In the genomic region with DNA sequence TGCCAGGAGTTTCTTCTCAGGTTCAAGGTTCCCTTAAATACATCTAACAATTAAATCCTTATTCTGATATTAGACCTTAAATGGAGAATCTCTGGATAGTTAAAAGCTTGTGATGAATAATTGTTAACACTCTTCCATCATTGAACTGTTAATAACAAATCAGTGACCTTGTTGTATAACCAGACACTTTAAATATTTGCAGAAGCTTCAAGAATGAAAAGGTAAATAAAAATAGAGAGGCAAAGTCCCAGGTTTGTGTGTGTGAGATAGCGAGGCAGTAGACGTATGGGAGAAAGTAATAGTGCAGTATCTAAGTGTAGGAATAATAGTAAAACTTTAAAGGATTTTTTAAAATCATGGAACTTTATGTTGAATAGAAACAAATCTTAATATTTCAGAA, we compare ENCODE assay signal across 1 cellular context.
A peak's percentile ranks its signal among the peaks of the same experiment; 100 is the strongest.
TF ChIP-seq lines count a peak whose summit lies in the region.

No MANE protein-coding gene starts in this region.

TF ChIP-seq in HepG2, 621 proteins besides CTCF, POLR2A, EP300 and RAD21 (continued from another document):
- no peak for TF ChIP-seq NRL (CRISPR knock-in tag; IDR thresholded peaks at IDR 0.05; ENCODE audit: borderline replicate concordance)
- peak; percentile 15 for TF ChIP-seq SKI (IDR thresholded peaks at IDR 0.05; ENCODE audit: partially characterized antibody)
- TF ChIP-seq GATA4 (IDR thresholded peaks at IDR 0.05; ENCODE audit: borderline replicate concordance, low read depth) = no peak
- TF ChIP-seq, protein P1, sequence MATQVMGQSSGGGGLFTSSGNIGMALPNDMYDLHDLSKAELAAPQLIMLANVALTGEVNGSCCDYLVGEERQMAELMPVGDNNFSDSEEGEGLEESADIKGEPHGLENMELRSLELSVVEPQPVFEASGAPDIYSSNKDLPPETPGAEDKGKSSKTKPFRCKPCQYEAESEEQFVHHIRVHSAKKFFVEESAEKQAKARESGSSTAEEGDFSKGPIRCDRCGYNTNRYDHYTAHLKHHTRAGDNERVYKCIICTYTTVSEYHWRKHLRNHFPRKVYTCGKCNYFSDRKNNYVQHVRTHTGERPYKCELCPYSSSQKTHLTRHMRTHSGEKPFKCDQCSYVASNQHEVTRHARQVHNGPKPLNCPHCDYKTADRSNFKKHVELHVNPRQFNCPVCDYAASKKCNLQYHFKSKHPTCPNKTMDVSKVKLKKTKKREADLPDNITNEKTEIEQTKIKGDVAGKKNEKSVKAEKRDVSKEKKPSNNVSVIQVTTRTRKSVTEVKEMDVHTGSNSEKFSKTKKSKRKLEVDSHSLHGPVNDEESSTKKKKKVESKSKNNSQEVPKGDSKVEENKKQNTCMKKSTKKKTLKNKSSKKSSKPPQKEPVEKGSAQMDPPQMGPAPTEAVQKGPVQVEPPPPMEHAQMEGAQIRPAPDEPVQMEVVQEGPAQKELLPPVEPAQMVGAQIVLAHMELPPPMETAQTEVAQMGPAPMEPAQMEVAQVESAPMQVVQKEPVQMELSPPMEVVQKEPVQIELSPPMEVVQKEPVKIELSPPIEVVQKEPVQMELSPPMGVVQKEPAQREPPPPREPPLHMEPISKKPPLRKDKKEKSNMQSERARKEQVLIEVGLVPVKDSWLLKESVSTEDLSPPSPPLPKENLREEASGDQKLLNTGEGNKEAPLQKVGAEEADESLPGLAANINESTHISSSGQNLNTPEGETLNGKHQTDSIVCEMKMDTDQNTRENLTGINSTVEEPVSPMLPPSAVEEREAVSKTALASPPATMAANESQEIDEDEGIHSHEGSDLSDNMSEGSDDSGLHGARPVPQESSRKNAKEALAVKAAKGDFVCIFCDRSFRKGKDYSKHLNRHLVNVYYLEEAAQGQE (IDR thresholded peaks at IDR 0.05; ENCODE audit: borderline replicate concordance in 1 of 2, low read depth in 1 of 2, low read length in 2 of 2) = no peak
- no peak for TF ChIP-seq SP5 (CRISPR knock-in tag; IDR thresholded peaks at IDR 0.05; ENCODE audit: borderline replicate concordance, low read depth)
- TF ChIP-seq ZFP36L2 (CRISPR knock-in tag; IDR thresholded peaks at IDR 0.05) = no peak
- no peak for TF ChIP-seq ZNF780A (CRISPR knock-in tag; IDR thresholded peaks at IDR 0.05)
- TF ChIP-seq, protein P2, sequence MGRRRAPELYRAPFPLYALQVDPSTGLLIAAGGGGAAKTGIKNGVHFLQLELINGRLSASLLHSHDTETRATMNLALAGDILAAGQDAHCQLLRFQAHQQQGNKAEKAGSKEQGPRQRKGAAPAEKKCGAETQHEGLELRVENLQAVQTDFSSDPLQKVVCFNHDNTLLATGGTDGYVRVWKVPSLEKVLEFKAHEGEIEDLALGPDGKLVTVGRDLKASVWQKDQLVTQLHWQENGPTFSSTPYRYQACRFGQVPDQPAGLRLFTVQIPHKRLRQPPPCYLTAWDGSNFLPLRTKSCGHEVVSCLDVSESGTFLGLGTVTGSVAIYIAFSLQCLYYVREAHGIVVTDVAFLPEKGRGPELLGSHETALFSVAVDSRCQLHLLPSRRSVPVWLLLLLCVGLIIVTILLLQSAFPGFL (CRISPR knock-in tag; IDR thresholded peaks at IDR 0.05) = no peak
- no peak for TF ChIP-seq ZNF83 (CRISPR knock-in tag; IDR thresholded peaks at IDR 0.05; ENCODE audit: borderline replicate concordance)
- no peak for TF ChIP-seq PLRG1 (conservative IDR thresholded peaks at IDR 0.05)
- TF ChIP-seq, protein P3, sequence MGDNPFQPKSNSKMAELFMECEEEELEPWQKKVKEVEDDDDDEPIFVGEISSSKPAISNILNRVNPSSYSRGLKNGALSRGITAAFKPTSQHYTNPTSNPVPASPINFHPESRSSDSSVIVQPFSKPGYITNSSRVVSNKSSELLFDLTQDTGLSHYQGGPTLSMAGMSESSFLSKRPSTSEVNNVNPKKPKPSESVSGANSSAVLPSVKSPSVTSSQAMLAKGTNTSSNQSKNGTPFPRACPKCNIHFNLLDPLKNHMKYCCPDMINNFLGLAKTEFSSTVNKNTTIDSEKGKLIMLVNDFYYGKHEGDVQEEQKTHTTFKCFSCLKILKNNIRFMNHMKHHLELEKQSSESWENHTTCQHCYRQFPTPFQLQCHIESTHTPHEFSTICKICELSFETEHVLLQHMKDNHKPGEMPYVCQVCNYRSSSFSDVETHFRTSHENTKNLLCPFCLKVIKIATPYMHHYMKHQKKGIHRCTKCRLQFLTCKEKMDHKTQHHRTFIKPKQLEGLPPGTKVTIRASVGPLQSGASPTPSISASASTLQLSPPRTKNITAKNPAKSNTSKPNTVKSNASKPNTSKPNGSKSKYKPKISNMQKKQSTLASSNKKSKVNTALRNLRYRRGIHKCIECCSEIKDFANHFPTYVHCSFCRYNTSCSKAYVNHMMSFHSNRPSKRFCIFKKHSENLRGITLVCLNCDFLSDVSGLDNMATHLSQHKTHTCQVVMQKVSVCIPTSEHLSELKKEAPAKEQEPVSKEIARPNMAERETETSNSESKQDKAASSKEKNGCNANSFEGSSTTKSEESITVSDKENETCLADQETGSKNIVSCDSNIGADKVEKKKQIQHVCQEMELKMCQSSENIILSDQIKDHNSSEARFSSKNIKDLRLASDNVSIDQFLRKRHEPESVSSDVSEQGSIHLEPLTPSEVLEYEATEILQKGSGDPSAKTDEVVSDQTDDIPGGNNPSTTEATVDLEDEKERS (CRISPR knock-in tag; IDR thresholded peaks at IDR 0.05) = no peak
- TF ChIP-seq ZNF747 (CRISPR knock-in tag; IDR thresholded peaks at IDR 0.05; ENCODE audit: borderline replicate concordance) = no peak
- TF ChIP-seq MZF1 (CRISPR knock-in tag; IDR thresholded peaks at IDR 0.05; ENCODE audit: borderline replicate concordance) = no peak
- TF ChIP-seq ZBTB1 (CRISPR knock-in tag; IDR thresholded peaks at IDR 0.05; ENCODE audit: borderline replicate concordance) = no peak
- TF ChIP-seq RXRB (CRISPR knock-in tag; IDR thresholded peaks at IDR 0.05; ENCODE audit: borderline replicate concordance) = 0 out of 2 replicates have a peak, but pooled peaks have one; percentile 8
- TF ChIP-seq TSC22D2 (CRISPR knock-in tag; IDR thresholded peaks at IDR 0.05; ENCODE audit: borderline replicate concordance) = no peak
- TF ChIP-seq, protein P4, sequence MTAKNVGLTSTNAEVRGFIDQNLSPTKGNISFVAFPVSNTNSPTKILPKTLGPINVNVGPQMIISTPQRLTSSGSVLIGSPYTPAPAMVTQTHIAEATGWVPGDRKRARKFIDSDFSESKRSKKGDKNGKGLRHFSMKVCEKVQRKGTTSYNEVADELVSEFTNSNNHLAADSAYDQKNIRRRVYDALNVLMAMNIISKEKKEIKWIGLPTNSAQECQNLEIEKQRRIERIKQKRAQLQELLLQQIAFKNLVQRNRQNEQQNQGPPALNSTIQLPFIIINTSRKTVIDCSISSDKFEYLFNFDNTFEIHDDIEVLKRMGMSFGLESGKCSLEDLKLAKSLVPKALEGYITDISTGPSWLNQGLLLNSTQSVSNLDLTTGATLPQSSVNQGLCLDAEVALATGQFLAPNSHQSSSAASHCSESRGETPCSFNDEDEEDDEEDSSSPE (CRISPR knock-in tag; IDR thresholded peaks at IDR 0.05) = no peak
- TF ChIP-seq FOXA3 (CRISPR knock-in tag; IDR thresholded peaks at IDR 0.05) = peak; percentile 40; the same call in 1 of the 2 replicates
- TF ChIP-seq, protein P5, sequence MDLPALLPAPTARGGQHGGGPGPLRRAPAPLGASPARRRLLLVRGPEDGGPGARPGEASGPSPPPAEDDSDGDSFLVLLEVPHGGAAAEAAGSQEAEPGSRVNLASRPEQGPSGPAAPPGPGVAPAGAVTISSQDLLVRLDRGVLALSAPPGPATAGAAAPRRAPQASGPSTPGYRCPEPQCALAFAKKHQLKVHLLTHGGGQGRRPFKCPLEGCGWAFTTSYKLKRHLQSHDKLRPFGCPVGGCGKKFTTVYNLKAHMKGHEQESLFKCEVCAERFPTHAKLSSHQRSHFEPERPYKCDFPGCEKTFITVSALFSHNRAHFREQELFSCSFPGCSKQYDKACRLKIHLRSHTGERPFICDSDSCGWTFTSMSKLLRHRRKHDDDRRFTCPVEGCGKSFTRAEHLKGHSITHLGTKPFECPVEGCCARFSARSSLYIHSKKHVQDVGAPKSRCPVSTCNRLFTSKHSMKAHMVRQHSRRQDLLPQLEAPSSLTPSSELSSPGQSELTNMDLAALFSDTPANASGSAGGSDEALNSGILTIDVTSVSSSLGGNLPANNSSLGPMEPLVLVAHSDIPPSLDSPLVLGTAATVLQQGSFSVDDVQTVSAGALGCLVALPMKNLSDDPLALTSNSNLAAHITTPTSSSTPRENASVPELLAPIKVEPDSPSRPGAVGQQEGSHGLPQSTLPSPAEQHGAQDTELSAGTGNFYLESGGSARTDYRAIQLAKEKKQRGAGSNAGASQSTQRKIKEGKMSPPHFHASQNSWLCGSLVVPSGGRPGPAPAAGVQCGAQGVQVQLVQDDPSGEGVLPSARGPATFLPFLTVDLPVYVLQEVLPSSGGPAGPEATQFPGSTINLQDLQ (CRISPR knock-in tag; IDR thresholded peaks at IDR 0.05) = no peak
- TF ChIP-seq ZEB1 (IDR thresholded peaks at IDR 0.05; ENCODE audit: insufficient replicate concordance, low read depth) = no peak
- TF ChIP-seq, protein P6, sequence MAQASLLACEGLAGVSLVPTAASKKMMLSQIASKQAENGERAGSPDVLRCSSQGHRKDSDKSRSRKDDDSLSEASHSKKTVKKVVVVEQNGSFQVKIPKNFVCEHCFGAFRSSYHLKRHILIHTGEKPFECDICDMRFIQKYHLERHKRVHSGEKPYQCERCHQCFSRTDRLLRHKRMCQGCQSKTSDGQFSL (CRISPR knock-in tag; IDR thresholded peaks at IDR 0.05) = no peak
- no peak for TF ChIP-seq ZNF749 (CRISPR knock-in tag; IDR thresholded peaks at IDR 0.05; ENCODE audit: borderline replicate concordance)
- TF ChIP-seq ZNF205 (CRISPR knock-in tag; IDR thresholded peaks at IDR 0.05) = no peak
- TF ChIP-seq ATF1 (CRISPR knock-in tag; IDR thresholded peaks at IDR 0.05) = no peak
- no peak for TF ChIP-seq MIER2 (CRISPR knock-in tag; IDR thresholded peaks at IDR 0.05)
- no peak for TF ChIP-seq SOX6 (IDR thresholded peaks at IDR 0.05)
- TF ChIP-seq SOX6 (CRISPR knock-in tag; IDR thresholded peaks at IDR 0.05) = no peak
- TF ChIP-seq, protein P7, sequence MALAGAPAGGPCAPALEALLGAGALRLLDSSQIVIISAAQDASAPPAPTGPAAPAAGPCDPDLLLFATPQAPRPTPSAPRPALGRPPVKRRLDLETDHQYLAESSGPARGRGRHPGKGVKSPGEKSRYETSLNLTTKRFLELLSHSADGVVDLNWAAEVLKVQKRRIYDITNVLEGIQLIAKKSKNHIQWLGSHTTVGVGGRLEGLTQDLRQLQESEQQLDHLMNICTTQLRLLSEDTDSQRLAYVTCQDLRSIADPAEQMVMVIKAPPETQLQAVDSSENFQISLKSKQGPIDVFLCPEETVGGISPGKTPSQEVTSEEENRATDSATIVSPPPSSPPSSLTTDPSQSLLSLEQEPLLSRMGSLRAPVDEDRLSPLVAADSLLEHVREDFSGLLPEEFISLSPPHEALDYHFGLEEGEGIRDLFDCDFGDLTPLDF (CRISPR knock-in tag; IDR thresholded peaks at IDR 0.05) = no peak
- 0 out of 2 replicates have a peak, but pooled peaks have one; percentile 5 for TF ChIP-seq HNF4A (CRISPR knock-in tag; IDR thresholded peaks at IDR 0.05)
- no peak for TF ChIP-seq RFX5 (IDR thresholded peaks at IDR 0.05; ENCODE audit: low read depth, low read length)
- TF ChIP-seq CEBPB (IDR thresholded peaks at IDR 0.05; ENCODE audit: borderline replicate concordance, low read depth, low read length) = no peak
- TF ChIP-seq NR2F6 (IDR thresholded peaks at IDR 0.05) = peak; percentile 67; the same call in 1 of the 2 replicates
- TF ChIP-seq NR2F6 (CRISPR knock-in tag; IDR thresholded peaks at IDR 0.05) = no peak
- no peak for TF ChIP-seq ISX (CRISPR knock-in tag; conservative IDR thresholded peaks at IDR 0.05)
- no peak for TF ChIP-seq ZBTB42 (CRISPR knock-in tag; IDR thresholded peaks at IDR 0.05)
- TF ChIP-seq, protein P8, sequence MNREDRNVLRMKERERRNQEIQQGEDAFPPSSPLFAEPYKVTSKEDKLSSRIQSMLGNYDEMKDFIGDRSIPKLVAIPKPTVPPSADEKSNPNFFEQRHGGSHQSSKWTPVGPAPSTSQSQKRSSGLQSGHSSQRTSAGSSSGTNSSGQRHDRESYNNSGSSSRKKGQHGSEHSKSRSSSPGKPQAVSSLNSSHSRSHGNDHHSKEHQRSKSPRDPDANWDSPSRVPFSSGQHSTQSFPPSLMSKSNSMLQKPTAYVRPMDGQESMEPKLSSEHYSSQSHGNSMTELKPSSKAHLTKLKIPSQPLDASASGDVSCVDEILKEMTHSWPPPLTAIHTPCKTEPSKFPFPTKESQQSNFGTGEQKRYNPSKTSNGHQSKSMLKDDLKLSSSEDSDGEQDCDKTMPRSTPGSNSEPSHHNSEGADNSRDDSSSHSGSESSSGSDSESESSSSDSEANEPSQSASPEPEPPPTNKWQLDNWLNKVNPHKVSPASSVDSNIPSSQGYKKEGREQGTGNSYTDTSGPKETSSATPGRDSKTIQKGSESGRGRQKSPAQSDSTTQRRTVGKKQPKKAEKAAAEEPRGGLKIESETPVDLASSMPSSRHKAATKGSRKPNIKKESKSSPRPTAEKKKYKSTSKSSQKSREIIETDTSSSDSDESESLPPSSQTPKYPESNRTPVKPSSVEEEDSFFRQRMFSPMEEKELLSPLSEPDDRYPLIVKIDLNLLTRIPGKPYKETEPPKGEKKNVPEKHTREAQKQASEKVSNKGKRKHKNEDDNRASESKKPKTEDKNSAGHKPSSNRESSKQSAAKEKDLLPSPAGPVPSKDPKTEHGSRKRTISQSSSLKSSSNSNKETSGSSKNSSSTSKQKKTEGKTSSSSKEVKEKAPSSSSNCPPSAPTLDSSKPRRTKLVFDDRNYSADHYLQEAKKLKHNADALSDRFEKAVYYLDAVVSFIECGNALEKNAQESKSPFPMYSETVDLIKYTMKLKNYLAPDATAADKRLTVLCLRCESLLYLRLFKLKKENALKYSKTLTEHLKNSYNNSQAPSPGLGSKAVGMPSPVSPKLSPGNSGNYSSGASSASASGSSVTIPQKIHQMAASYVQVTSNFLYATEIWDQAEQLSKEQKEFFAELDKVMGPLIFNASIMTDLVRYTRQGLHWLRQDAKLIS (CRISPR knock-in tag; IDR thresholded peaks at IDR 0.05) = no peak
- no peak for TF ChIP-seq SRSF9 (IDR thresholded peaks at IDR 0.05; ENCODE audit: borderline replicate concordance, insufficient read depth, low read depth, low read length, poor library complexity, severe bottlenecking)
- TF ChIP-seq ATM (IDR thresholded peaks at IDR 0.05; ENCODE audit: borderline replicate concordance) = peak; percentile 64; the same call in 1 of the 2 replicates
- no peak for TF ChIP-seq SRSF1 (optimal IDR thresholded peaks at IDR 0.05; ENCODE audit: low read depth, low read length)
- TF ChIP-seq HMG20A (CRISPR knock-in tag; IDR thresholded peaks at IDR 0.05; ENCODE audit: borderline replicate concordance) = no peak
- no peak for TF ChIP-seq AGO2 (optimal IDR thresholded peaks at IDR 0.05; ENCODE audit: low read depth, low read length)
- TF ChIP-seq NR2F1 (CRISPR knock-in tag; IDR thresholded peaks at IDR 0.05) = peak in 1 of 2 experiments; percentile 50; a peak in 1 of 4 replicates
- no peak for TF ChIP-seq ZNF761 (CRISPR knock-in tag; conservative IDR thresholded peaks at IDR 0.05)
- TF ChIP-seq PPARG (CRISPR knock-in tag; conservative IDR thresholded peaks at IDR 0.05) = no peak
- TF ChIP-seq ZSCAN31 (CRISPR knock-in tag; IDR thresholded peaks at IDR 0.05; ENCODE audit: low read depth) = no peak
- TF ChIP-seq MTF1 (CRISPR knock-in tag; IDR thresholded peaks at IDR 0.05) = no peak
- no peak for TF ChIP-seq KDM5B (CRISPR knock-in tag; IDR thresholded peaks at IDR 0.05; ENCODE audit: borderline replicate concordance)
